21 cellular contexts compared by ENCODE assay signal in the genomic region with DNA sequence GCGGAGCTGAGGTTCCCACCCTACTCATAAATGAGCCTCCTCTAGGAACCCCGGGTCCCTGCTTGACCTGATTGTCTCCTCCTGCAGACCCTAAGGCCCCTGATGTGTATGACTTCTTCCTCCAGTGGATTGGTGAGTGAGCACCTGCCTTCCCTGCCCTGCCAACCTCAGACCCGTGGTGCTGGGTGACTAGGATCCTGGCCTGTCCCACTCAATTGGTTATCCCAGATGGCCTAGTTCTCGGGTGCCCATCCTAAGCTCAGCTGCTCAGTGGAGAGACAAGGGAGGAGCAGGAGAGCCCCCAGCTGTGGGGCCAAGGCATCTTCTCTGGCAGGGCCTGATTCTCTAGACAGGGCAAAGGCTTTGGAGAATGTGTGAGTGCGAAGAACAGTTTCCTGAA. TPM values are rescaled to one million over a fixed set of nuclear protein-coding genes. Genes with fewer than 3 reads are reported as not detected.
DNase-seq lines count a peak whose midpoint lies in the region; ATAC-seq and TF ChIP-seq lines count a peak whose summit lies in the region.
"Had no signal": no experiment of that assay in that cellular context is flagged by ENCODE, and none has a peak within 500 bp of the region (broad histone marks: within the 10 kb centered on the region; RNA-seq: fewer than 3 reads in every experiment).

No MANE protein-coding gene starts in this region.

- no peaks in the 10 kb centered on the region for H3K36me3 Mint-ChIP-seq in activated CD4-positive, alpha-beta T cell treated with anti-CD3 and anti-CD28 coated beads, Interleukin-2, amount 10 ng/mL, durations not matched to agents 24 days and 14 days (ENCODE audit: low read depth)
- H3K36me3 Mint-ChIP-seq in activated CD4-positive, alpha-beta T cell treated with anti-CD3 and anti-CD28 coated beads, Interleukin-2, amount 10 ng/mL, durations not matched to agents 7 days and 5 days (ENCODE audit: low read depth): no peaks in the 10 kb centered on the region
- H3K36me3 Mint-ChIP-seq: CD14-positive monocyte, IgD-negative memory B cell had no signal

- no peaks in the 10 kb centered on the region for H3K9me3 Mint-ChIP-seq in activated CD4-positive, alpha-beta T cell treated with anti-CD3 and anti-CD28 coated beads, Interleukin-2, amount 10 ng/mL, durations not matched to agents 24 days and 14 days
- H3K9me3 Mint-ChIP-seq in activated CD4-positive, alpha-beta T cell treated with anti-CD3 and anti-CD28 coated beads, Interleukin-2, amount 10 ng/mL, durations not matched to agents 7 days and 5 days: no peaks in the 10 kb centered on the region

- no peak for ATAC-seq in right cardiac atrium
- ATAC-seq: A549, HepG2 had no signal

- H3K27ac ChIP-seq in right atrium auricular region (peak overlapping the region; percentile 58 to 78), right cardiac atrium (ENCODE audit: low read length) (no peak overlapping the region), subcutaneous abdominal adipose tissue (ENCODE audit: low read depth, low read length) (peak overlapping the region; percentile 41)
- H3K27ac ChIP-seq: 22Rv1, A549 had no signal

- no peaks in the 10 kb centered on the region for H3K4me1 Mint-ChIP-seq in activated CD4-positive, alpha-beta T cell treated with anti-CD3 and anti-CD28 coated beads, Interleukin-2, amount 10 ng/mL, durations not matched to agents 24 days and 14 days
- H3K4me1 Mint-ChIP-seq in activated CD4-positive, alpha-beta T cell treated with anti-CD3 and anti-CD28 coated beads, Interleukin-2, amount 10 ng/mL, durations not matched to agents 7 days and 5 days: no peaks in the 10 kb centered on the region
- H3K4me1 Mint-ChIP-seq: CD14-positive monocyte; CD4-positive, alpha-beta memory T cell; IgD-negative memory B cell had no signal

- H3K4me3 ChIP-seq in right atrium auricular region (no peak overlapping the region), right cardiac atrium (ENCODE audit: low read length) (no peak overlapping the region), subcutaneous abdominal adipose tissue (ENCODE audit: low read depth in 1 of 5, low read length in 5 of 5) (peak overlapping the region in 1 of 5 donors; percentile 2)
- H3K4me3 ChIP-seq: A549 had no signal

- peak; percentile 41 for DNase-seq in activated CD4-positive, alpha-beta T cell treated with anti-CD3 and anti-CD28 coated beads, Interleukin-2, amount 10 ng/mL, durations not matched to agents 24 days and 14 days
- no peak for DNase-seq in activated CD4-positive, alpha-beta T cell treated with anti-CD3 and anti-CD28 coated beads, Interleukin-2, amount 10 ng/mL, durations not matched to agents 7 days and 5 days
- no peak for DNase-seq in right atrium auricular region (ENCODE audit: low spot score)
- no peak for DNase-seq in right cardiac atrium
- no peak for DNase-seq in hippocampal formation (lab: John Stamatoyannopoulos, UW)
- DNase-seq in cortex of kidney (lab: John Stamatoyannopoulos, UW): no peak
- DNase-seq: AML-193; CD4-positive, alpha-beta memory T cell; DMS153; DMS79; GDM1; GOT3; H9 had no signal

- intact Hi-C loops in activated CD4-positive, alpha-beta T cell treated with anti-CD3 and anti-CD28 coated beads, Interleukin-2, amount 10 ng/mL, durations not matched to agents 24 days and 14 days (cut with micrococcal nuclease): no loop called here
- intact Hi-C loops in right cardiac atrium (cut with DNase I): no loop called here

- POLR2A ChIA-PET in activated CD4-positive, alpha-beta T cell treated with anti-CD3 and anti-CD28 coated beads, Interleukin-2, amount 10 ng/mL, durations not matched to agents 7 days and 5 days (lab: Charles Lee): interaction anchor here (0.5 kb wide), 1 partner anchor 499 kb away, joined by 9 read pairs; no protein-coding TSS in a partner anchor

- H3K27me3 Mint-ChIP-seq in activated CD4-positive, alpha-beta T cell treated with anti-CD3 and anti-CD28 coated beads, Interleukin-2, amount 10 ng/mL, durations not matched to agents 24 days and 14 days: no peaks in the 10 kb centered on the region
- H3K27me3 Mint-ChIP-seq in activated CD4-positive, alpha-beta T cell treated with anti-CD3 and anti-CD28 coated beads, Interleukin-2, amount 10 ng/mL, durations not matched to agents 7 days and 5 days: no peaks in the 10 kb centered on the region

- TF ChIP-seq CTCF in right atrium auricular region (IDR thresholded peaks at IDR 0.05): no peak

- WGBS in right cardiac atrium: 87% methylated on average over 5 of the region's 5 CpGs

- no peaks in the 10 kb centered on the region for H3K27me3 ChIP-seq in right atrium auricular region
- no peaks in the 10 kb centered on the region for H3K27me3 ChIP-seq in right cardiac atrium (ENCODE audit: control insufficient read depth, insufficient read depth)
- H3K27me3 ChIP-seq in subcutaneous abdominal adipose tissue (ENCODE audit: control insufficient read depth in 5 of 5, insufficient read depth in 4 of 5, low read length in 5 of 5): no peaks in the 10 kb centered on the region

- H3K4me3 Mint-ChIP-seq in activated CD4-positive, alpha-beta T cell treated with anti-CD3 and anti-CD28 coated beads, Interleukin-2, amount 10 ng/mL, durations not matched to agents 24 days and 14 days: no peak overlapping the region
- H3K4me3 Mint-ChIP-seq in activated CD4-positive, alpha-beta T cell treated with anti-CD3 and anti-CD28 coated beads, Interleukin-2, amount 10 ng/mL, durations not matched to agents 7 days and 5 days: no peak overlapping the region
- H3K4me3 Mint-ChIP-seq: CD14-positive monocyte, IgD-negative memory B cell had no signal

- CTCF ChIA-PET in activated CD4-positive, alpha-beta T cell treated with anti-CD3 and anti-CD28 coated beads, Interleukin-2, amount 10 ng/mL, durations not matched to agents 7 days and 5 days (lab: Charles Lee): interaction anchor here (1.7 kb wide), 1 partner anchor 12 kb away, joined by 4 read pairs; a partner anchor contains a TSS

- peaks cover 25% of the 10 kb centered on the region for H3K36me3 ChIP-seq in right atrium auricular region
- H3K36me3 ChIP-seq in subcutaneous abdominal adipose tissue (ENCODE audit: control insufficient read depth in 5 of 5, insufficient read depth in 5 of 5, low read length in 5 of 5): peaks cover 0 to 46% (median 31%) of the 10 kb centered on the region in 5 donors

- H3K27ac Mint-ChIP-seq in activated CD4-positive, alpha-beta T cell treated with anti-CD3 and anti-CD28 coated beads, Interleukin-2, amount 10 ng/mL, durations not matched to agents 24 days and 14 days: no peak overlapping the region
- no peak overlapping the region for H3K27ac Mint-ChIP-seq in activated CD4-positive, alpha-beta T cell treated with anti-CD3 and anti-CD28 coated beads, Interleukin-2, amount 10 ng/mL, durations not matched to agents 7 days and 5 days
- H3K27ac Mint-ChIP-seq: H9, IgD-negative memory B cell had no signal

- peaks cover 0 to 41% of the 10 kb centered on the region in 2 donors for H3K4me1 ChIP-seq in right atrium auricular region
- H3K4me1 ChIP-seq in right cardiac atrium (ENCODE audit: control insufficient read depth, insufficient read depth, low read length): peaks cover 7% of the 10 kb centered on the region
- H3K4me1 ChIP-seq in subcutaneous abdominal adipose tissue (ENCODE audit: control insufficient read depth in 5 of 5, insufficient read depth in 5 of 5, low read length in 5 of 5): peaks cover 24 to 52% (median 39%) of the 10 kb centered on the region in 5 donors
- H3K4me1 ChIP-seq: A549 had no signal

- H3K9ac ChIP-seq in subcutaneous abdominal adipose tissue (ENCODE audit: low read length in 5 of 5): no peak overlapping the region

- H3K9me3 ChIP-seq in right atrium auricular region: no peaks in the 10 kb centered on the region
- H3K9me3 ChIP-seq in right cardiac atrium (ENCODE audit: control insufficient read depth, low read length): no peaks in the 10 kb centered on the region
- no peaks in the 10 kb centered on the region for H3K9me3 ChIP-seq in subcutaneous abdominal adipose tissue (ENCODE audit: control insufficient read depth in 5 of 5, low read length in 5 of 5)
- H3K9me3 ChIP-seq: A549 had no signal

RNA-seq across cellular contexts. Expression of a gene that starts 12.2 kb away (rescaled TPM):
- not detected in 2 replicates for total RNA-seq in activated CD4-positive, alpha-beta T cell treated with anti-CD3 and anti-CD28 coated beads, Interleukin-2, amount 10 ng/mL, durations not matched to agents 24 days and 14 days
- total RNA-seq in activated CD4-positive, alpha-beta T cell treated with anti-CD3 and anti-CD28 coated beads, Interleukin-2, amount 10 ng/mL, durations not matched to agents 7 days and 5 days: not detected
- total RNA-seq in right atrium auricular region (10 to 100 TPM; 20.0 to 47.8 TPM), right cardiac atrium (1 to 10 TPM; 1.7 to 4.6 (median 2.2) TPM)
- polyA plus RNA-seq in right cardiac atrium: 7.5 TPM
- total RNA-seq: CD4-positive, alpha-beta memory T cell; Daoy; H9; HepG2 had no signal
- polyA plus RNA-seq: A549, BJ, CD14-positive monocyte, IgD-negative memory B cell had no signal
